ENCODE assay signal across 25 cellular contexts in genomic region chr3:153626158-153626557, GRCh38.
A peak's percentile ranks its signal among the peaks of the same experiment; 100 is the strongest.
DNase-seq lines count a peak whose midpoint lies in the region; ATAC-seq and TF ChIP-seq lines count a peak whose summit lies in the region.
"Had no signal": no experiment of that assay in that cellular context is flagged by ENCODE, and none has a peak within 500 bp of the region (broad histone marks: within the 10 kb centered on the region; RNA-seq: fewer than 3 reads in every experiment).

No MANE protein-coding gene starts in this region.

- H3K27me3 Mint-ChIP-seq in stimulated activated naive CD8-positive, alpha-beta T cell treated with anti-CD3 and anti-CD28 coated beads, Interleukin-15, amount 100 ng/mL, for 72 hours, result no peaks in the 10 kb centered on the region
- H3K27me3 Mint-ChIP-seq in HFFc6 (ENCODE audit: insufficient read depth), result peaks cover 8% of the 10 kb centered on the region
- H3K27me3 Mint-ChIP-seq: CD4-positive, CD25-positive, alpha-beta regulatory T cell; T-cell had no signal

- peaks cover 0 to 20% of the 10 kb centered on the region in 2 donors for H3K36me3 Mint-ChIP-seq in activated naive CD4-positive, alpha-beta T cell treated with anti-CD3 and anti-CD28 coated beads, Interleukin-2, amount 50 U/mL, for 72 hours
- no peaks in the 10 kb centered on the region for H3K36me3 Mint-ChIP-seq in HFFc6 (ENCODE audit: low read depth)
- H3K36me3 Mint-ChIP-seq: CD4-positive, CD25-positive, alpha-beta regulatory T cell; mesothelial cell of epicardium; naive B cell; T-cell had no signal

- DNase-seq in activated CD4-positive, CD25-positive, alpha-beta regulatory T cell treated with anti-CD3 and anti-CD28 coated beads, Interleukin-2, amount 50 U/mL, for 72 hours, result no peak
- DNase-seq in stimulated activated CD4-positive, alpha-beta T cell treated with anti-CD3 and anti-CD28 coated beads, Interleukin-15, amount 100 ng/mL, for 24 hours, result peak; percentile 30
- DNase-seq in stimulated activated CD4-positive, alpha-beta T cell treated with anti-CD3 and anti-CD28 coated beads, Interleukin-4, amount 100 ng/mL, for 1 hour, result no peak
- DNase-seq in activated naive CD4-positive, alpha-beta T cell treated with anti-CD3 and anti-CD28 coated beads, Interleukin-2, amount 50 U/mL, for 72 hours (ENCODE audit: low spot score in 2 of 2), result peak in 1 of 2 donors; percentile 22
- no peak for DNase-seq in stimulated activated naive CD8-positive, alpha-beta T cell treated with anti-CD3 and anti-CD28 coated beads, Interleukin-15, amount 100 ng/mL, for 72 hours
- DNase-seq in HFFc6, result no peak
- DNase-seq: activated gamma-delta T cell treated with Interleukin-2 at 50 U/mL for 16 hours; aorta; CD4-positive, CD25-positive, alpha-beta regulatory T cell; colonic mucosa; DND-41; effector memory CD4-positive, alpha-beta T cell; KBM-7; MG63; naive B cell; NCI-H2081; NCI-H2227 treated with DMSO at 0.1 percent for 48 hours; occipital lobe; RPMI8226; T-cell; testis had no signal

- TF ChIP-seq CTCF in HFFc6 (IDR thresholded peaks at IDR 0.05), result no peak

- H3K4me1 Mint-ChIP-seq in stimulated activated naive CD8-positive, alpha-beta T cell treated with anti-CD3 and anti-CD28 coated beads, Interleukin-15, amount 100 ng/mL, for 72 hours, result peaks cover 78% of the 10 kb centered on the region
- peaks cover 12% of the 10 kb centered on the region for H3K4me1 Mint-ChIP-seq in HFFc6 (ENCODE audit: low read depth)
- H3K4me1 Mint-ChIP-seq: mesothelial cell of epicardium had no signal

- H3K4me3 Mint-ChIP-seq in stimulated activated naive CD8-positive, alpha-beta T cell treated with anti-CD3 and anti-CD28 coated beads, Interleukin-15, amount 100 ng/mL, for 72 hours, result no peak overlapping the region
- no peak overlapping the region for H3K4me3 Mint-ChIP-seq in HFFc6
- H3K4me3 Mint-ChIP-seq: CD4-positive, CD25-positive, alpha-beta regulatory T cell; mesothelial cell of epicardium; naive B cell; T-cell had no signal

- peak; percentile 17 to 40 for ATAC-seq in activated CD4-positive, CD25-positive, alpha-beta regulatory T cell treated with anti-CD3 and anti-CD28 coated beads, Interleukin-2, amount 50 U/mL, for 24 hours
- peak; percentile 57 to 60 for ATAC-seq in activated naive CD4-positive, alpha-beta T cell treated with anti-CD3 and anti-CD28 coated beads, Interleukin-2, amount 50 U/mL, for 72 hours
- peak; percentile 62 for ATAC-seq in stimulated activated naive CD8-positive, alpha-beta T cell treated with anti-CD3 and anti-CD28 coated beads, Interleukin-15, amount 100 ng/mL, for 72 hours
- no peak for ATAC-seq in HG02623 (IDR thresholded peaks at IDR 0.05; ENCODE audit: unreplicated experiment)
- ATAC-seq: HCT116, T-cell had no signal

- H3K9me3 Mint-ChIP-seq in activated naive CD4-positive, alpha-beta T cell treated with anti-CD3 and anti-CD28 coated beads, Interleukin-2, amount 50 U/mL, for 72 hours, result peaks cover 0 to 11% of the 10 kb centered on the region in 2 donors
- peaks cover under 1 to 3% of the 10 kb centered on the region in 2 donors for H3K9me3 Mint-ChIP-seq in stimulated activated naive CD8-positive, alpha-beta T cell treated with anti-CD3 and anti-CD28 coated beads, Interleukin-15, amount 100 ng/mL, for 72 hours
- no peaks in the 10 kb centered on the region for H3K9me3 Mint-ChIP-seq in HFFc6
- H3K9me3 Mint-ChIP-seq: CD4-positive, CD25-positive, alpha-beta regulatory T cell; mesothelial cell of epicardium; naive B cell; T-cell had no signal

- H3K27ac Mint-ChIP-seq in activated naive CD4-positive, alpha-beta T cell treated with anti-CD3 and anti-CD28 coated beads, Interleukin-2, amount 50 U/mL, for 72 hours, result peak overlapping the region; percentile 13 to 94
- no peak overlapping the region for H3K27ac Mint-ChIP-seq in stimulated activated naive CD8-positive, alpha-beta T cell treated with anti-CD3 and anti-CD28 coated beads, Interleukin-15, amount 100 ng/mL, for 72 hours
- no peak overlapping the region for H3K27ac Mint-ChIP-seq in HFFc6
- H3K27ac Mint-ChIP-seq: mesothelial cell of epicardium, naive B cell had no signal

Comparison
In these comparisons a context has a peak if more than half of its experiments do, and no peak if none do; other contexts are left out.
1. H3K27ac Mint-ChIP-seq: peak in activated naive CD4-positive, alpha-beta T cell treated with anti-CD3 and anti-CD28 coated beads, Interleukin-2, amount 50 U/mL, for 72 hours (2 of 2); none in stimulated activated naive CD8-positive, alpha-beta T cell treated with anti-CD3 and anti-CD28 coated beads, Interleukin-15, amount 100 ng/mL, for 72 hours (0 of 2) and HFFc6 (single experiment).